29 cellular contexts compared by ENCODE assay signal in the genomic region with DNA sequence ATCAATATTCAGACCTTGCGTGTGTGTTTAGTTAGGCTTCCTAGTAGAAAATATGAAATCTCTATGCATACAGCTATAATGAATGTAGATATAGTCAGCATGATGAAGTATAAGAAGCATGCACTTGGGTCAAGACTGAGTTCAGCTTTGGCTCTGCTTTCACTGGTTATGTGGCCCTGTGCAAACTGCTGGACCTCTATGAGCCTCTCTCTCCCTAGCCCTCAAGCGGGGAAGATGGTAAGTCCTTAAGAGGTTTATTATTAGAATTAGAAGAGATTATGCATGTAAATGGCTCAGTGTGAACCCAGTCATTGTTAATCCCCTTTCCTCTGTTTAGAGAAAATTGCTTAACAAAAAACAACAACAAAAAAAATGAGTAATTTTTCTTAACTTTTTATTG.
"Had no signal": no experiment of that assay in that cellular context is flagged by ENCODE, and none has a peak within 500 bp of the region (broad histone marks: within the 10 kb centered on the region; RNA-seq: fewer than 3 reads in every experiment).

No MANE protein-coding gene starts in this region.

- H3K4me1 ChIP-seq: foreskin keratinocyte, gastrocnemius medialis, heart left ventricle had no signal

- H3K27ac ChIP-seq: brain microvascular endothelial cell, coronary artery, dorsolateral prefrontal cortex, foreskin keratinocyte, gastrocnemius medialis, heart left ventricle had no signal

- DNase-seq: activated B cell treated with CpG ODN at 0.5 μM for 24 hours; activated CD4-positive, alpha-beta T cell treated with anti-CD3 and anti-CD28 coated beads for 48 hours; activated CD4-positive, alpha-beta T cell treated with anti-CD3 and anti-CD28 coated beads, Interleukin-2, amount 50 U/mL, for 1 hour; activated CD4-positive, alpha-beta T cell treated with anti-CD3 and anti-CD28 coated beads, Interleukin-2, amount 50 U/mL, for 48 hours; activated CD8-positive, alpha-beta memory T cell treated with anti-CD3 and anti-CD28 coated beads for 24 hours; activated CD8-positive, alpha-beta T cell treated with anti-CD3 and anti-CD28 coated beads for 36 hours; activated effector memory CD4-positive, alpha-beta T cell treated with Interleukin-2 at 50 U/mL for 16 hours; activated gamma-delta T cell treated with Interleukin-2 at 50 U/mL for 16 hours; activated naive CD4-positive, alpha-beta T cell treated with anti-CD3 and anti-CD28 coated beads, Interleukin-2, amount 50 U/mL, for 16 hours; activated naive CD4-positive, alpha-beta T cell treated with Interleukin-2 at 50 U/mL for 16 hours; activated T-cell treated with anti-CD3 and anti-CD28 coated beads, Interleukin-2, amount 50 U/mL, for 4 hours; amniotic stem cell; anterior cingulate cortex; brain microvascular endothelial cell; dorsolateral prefrontal cortex; effector memory CD4-positive, alpha-beta T cell; endodermal cell; foreskin keratinocyte; gastrocnemius medialis; glutamatergic neuron; heart left ventricle; T-helper 17 cell; T1000 had no signal

- H3K27me3 ChIP-seq: brain microvascular endothelial cell, dorsolateral prefrontal cortex, foreskin keratinocyte, gastrocnemius medialis, heart left ventricle had no signal

- FAIRE-seq: astrocyte, bronchial epithelial cell had no signal

- H3K36me3 ChIP-seq: brain microvascular endothelial cell, gastrocnemius medialis, heart left ventricle had no signal

- ATAC-seq: activated CD4-positive, CD25-positive, alpha-beta regulatory T cell treated with anti-CD3 and anti-CD28 coated beads, Interleukin-2, amount 50 U/mL, for 24 hours; activated CD8-positive, alpha-beta T cell treated with anti-CD3 and anti-CD28 coated beads for 36 hours; activated T-cell treated with anti-CD3 and anti-CD28 coated beads, Interleukin-2, amount 50 U/mL, for 4 hours; activated T-helper 17 cell treated with anti-CD3 and anti-CD28 coated beads, Interleukin-2, amount 50 U/mL, for 72 hours; esophagus mucosa; foreskin keratinocyte; gastrocnemius medialis; heart left ventricle; T-helper 17 cell had no signal

- H3K4me3 ChIP-seq: coronary artery, dorsolateral prefrontal cortex, gastrocnemius medialis, heart left ventricle had no signal

- H3K9me3 ChIP-seq: gastrocnemius medialis had no signal
